Comparison of ENCODE assay signal across 8 cellular contexts in the genomic region with DNA sequence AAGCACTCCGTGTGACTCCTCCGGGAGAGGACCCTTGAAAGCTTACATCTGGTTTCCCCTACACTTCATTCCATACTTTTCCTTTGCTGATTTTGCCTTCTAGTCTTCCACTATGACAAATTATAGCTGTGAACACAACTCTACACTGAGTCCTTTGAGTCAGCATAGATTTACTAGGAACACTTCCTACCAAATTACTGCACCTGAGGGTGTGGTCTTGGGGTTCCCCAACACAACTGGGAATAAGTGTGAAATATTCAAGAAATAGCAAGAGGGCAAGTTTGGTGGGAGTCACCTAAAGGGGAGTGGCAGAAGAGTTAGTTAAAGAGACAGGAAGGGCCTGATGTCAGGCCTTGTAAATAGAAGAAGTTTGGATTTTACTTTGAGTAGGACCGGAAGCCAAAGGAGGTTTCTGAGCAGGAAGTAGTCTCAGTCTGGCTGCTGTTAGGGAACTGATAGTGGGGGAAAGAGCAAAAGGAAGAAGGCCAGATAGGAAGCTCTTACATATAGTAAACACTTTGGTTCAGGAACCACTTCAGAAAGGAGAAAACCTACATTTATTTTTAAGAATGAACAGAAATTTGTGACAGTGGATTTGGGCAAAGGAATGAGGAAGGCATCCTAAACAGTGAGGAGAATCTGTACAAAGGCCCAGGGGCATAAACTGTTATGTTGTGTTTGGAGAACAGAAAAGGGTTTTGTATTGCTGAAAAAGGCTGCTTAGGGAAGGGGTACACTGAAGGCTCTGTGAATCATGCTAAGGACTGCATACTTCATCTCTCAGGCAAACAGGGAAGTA. TPM values are rescaled to one million over a fixed set of nuclear protein-coding genes. Genes with fewer than 3 reads are reported as not detected.
DNase-seq lines count a peak whose midpoint lies in the region; ATAC-seq lines count a peak whose summit lies in the region.

No MANE protein-coding gene starts in this region.

- H3K27me3 ChIP-seq in BLaER1 treated with 17β-estradiol and CSF1 and Interleukin-3, amounts not matched to agents 10 nM and 100 nM: no peaks in the 10 kb centered on the region

- peaks cover 63 to 91% (median 87%) of the 10 kb centered on the region in 11 experiments for H3K36me3 ChIP-seq in BLaER1 treated with 17β-estradiol and CSF1 and Interleukin-3, amounts not matched to agents 10 nM and 100 nM

- H4K20me1 ChIP-seq in BLaER1 treated with 17β-estradiol and CSF1 and Interleukin-3, amounts not matched to agents 10 nM and 100 nM: peaks cover 0 to 10% (median 0%) of the 10 kb centered on the region in 11 experiments; a peak in 2 of 22 replicates

- H3K27me3 Mint-ChIP-seq in IgD-negative memory B cell: no peaks in the 10 kb centered on the region
- H3K27me3 Mint-ChIP-seq in naive B cell: no peaks in the 10 kb centered on the region

- in situ Hi-C loops in G401 (cut with HindIII; ENCODE audit: low sequenced_read_pairs): no loop called here

- H3K9me3 Mint-ChIP-seq in IgD-negative memory B cell: no peaks in the 10 kb centered on the region
- no peaks in the 10 kb centered on the region for H3K9me3 Mint-ChIP-seq in naive B cell

- peak overlapping the region in 2 of 4 donors; percentile 19 to 30 for H3K4me3 Mint-ChIP-seq in IgD-negative memory B cell
- peak overlapping the region in 6 of 8 donors; percentile 4 to 69 (median 51) for H3K4me3 Mint-ChIP-seq in naive B cell

- peak overlapping the region; percentile 54 to 93 (median 87) for H3K27ac ChIP-seq in BLaER1 treated with 17β-estradiol and CSF1 and Interleukin-3, amounts not matched to agents 10 nM and 100 nM
- H3K27ac ChIP-seq in caudate nucleus (ENCODE audit: low read depth, low read length): peak overlapping the region; percentile 84

- peaks cover 19 to 24% (median 20%) of the 10 kb centered on the region in 3 donors for H3K4me1 Mint-ChIP-seq in IgD-negative memory B cell
- H3K4me1 Mint-ChIP-seq in naive B cell: peaks cover 13 to 18% (median 14%) of the 10 kb centered on the region in 3 donors

- no peak overlapping the region for H3K4me3 ChIP-seq in BLaER1 treated with 17β-estradiol and CSF1 and Interleukin-3, amounts not matched to agents 10 nM and 100 nM

- H3K4me1 ChIP-seq in BLaER1 treated with 17β-estradiol and CSF1 and Interleukin-3, amounts not matched to agents 10 nM and 100 nM: peaks cover 20 to 51% (median 27%) of the 10 kb centered on the region in 10 experiments

- H3K9ac ChIP-seq in BLaER1 treated with 17β-estradiol and CSF1 and Interleukin-3, amounts not matched to agents 10 nM and 100 nM: peak overlapping the region in 10 of 11 experiments; percentile 19 to 79 (median 70); a peak in 19 of 22 replicates

- H3K4me2 ChIP-seq in BLaER1 treated with 17β-estradiol and CSF1 and Interleukin-3, amounts not matched to agents 10 nM and 100 nM: peak overlapping the region; percentile 62 to 84 (median 77)

- H3K36me3 Mint-ChIP-seq in IgD-negative memory B cell (peaks cover 13% of the 10 kb centered on the region), naive B cell (peaks cover 23 to 25% of the 10 kb centered on the region in 2 donors)

- H3K27ac Mint-ChIP-seq in IgD-negative memory B cell: peak overlapping the region in 2 of 3 donors; percentile 21 to 57
- H3K27ac Mint-ChIP-seq in naive B cell: peak overlapping the region; percentile 75 to 89 (median 84)

- DNase-seq in caudate nucleus (lab: John Stamatoyannopoulos, UW) (peak in 1 of 61 donors; percentile 14), naive B cell (peak; percentile 12), G401 (ENCODE audit: low spot score) (no peak), COR-L47 (lab: John Stamatoyannopoulos, UW) (no peak)
- no peak for DNase-seq in activated CD8-positive, alpha-beta memory T cell treated with anti-CD3 and anti-CD28 coated beads, Interleukin-2, amount 50 U/mL, for 4 hours

- H3K9me3 ChIP-seq in BLaER1 treated with 17β-estradiol and CSF1 and Interleukin-3, amounts not matched to agents 10 nM and 100 nM (replicated peaks in 1 of 11): peaks cover 0 to 3% (median 2%) of the 10 kb centered on the region in 11 experiments; a peak in 4 of 22 replicates

- peak; percentile 72 for ATAC-seq in GM21360 (IDR thresholded peaks at IDR 0.05; ENCODE audit: unreplicated experiment)
- peak; percentile 86 to 88 for ATAC-seq in naive B cell (ENCODE audit: low read depth in 2 of 2)

RNA-seq across cellular contexts. Expression of gene SEL1L, which starts 14.3 kb away (rescaled TPM):
- polyA plus RNA-seq in IgD-negative memory B cell: 16.5 TPM
- 10 to 100 TPM; 11.6 to 22.5 (median 15.5) TPM for polyA plus RNA-seq in naive B cell (ENCODE audit: low read depth in 6 of 6)
- total RNA-seq in G401 (2014; rRNA removed; shearing (Covaris generic)): 7.1 and 8.1 TPM in 2 replicates
